Comparison of ENCODE assay signal across 31 cellular contexts in the genomic region with DNA sequence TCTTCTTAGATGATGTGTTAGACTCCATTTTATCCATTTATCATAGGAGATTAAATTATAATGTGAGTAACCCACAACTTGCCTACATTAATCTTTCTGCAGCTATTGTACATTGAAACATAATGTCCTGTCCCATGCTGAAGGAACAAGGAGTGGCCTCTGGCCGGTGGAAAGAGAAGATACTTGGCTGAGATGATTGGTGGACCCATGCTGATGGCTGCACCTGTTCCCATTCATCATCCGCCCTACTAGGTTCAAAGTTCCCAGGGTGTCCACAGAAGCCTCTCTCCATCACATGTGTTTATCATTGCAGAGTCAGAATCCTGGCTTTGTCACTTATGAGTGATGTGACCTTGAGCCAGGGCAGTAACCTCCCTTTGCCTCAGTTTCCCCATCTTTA. TPM values are rescaled to one million over a fixed set of nuclear protein-coding genes. Genes with fewer than 3 reads are reported as not detected.
"Had no signal": no experiment of that assay in that cellular context is flagged by ENCODE, and none has a peak within 500 bp of the region (broad histone marks: within the 10 kb centered on the region; RNA-seq: fewer than 3 reads in every experiment).

No MANE protein-coding gene starts in this region.

- FAIRE-seq: colon had no signal

- H3K4me1 ChIP-seq: breast epithelium had no signal

- H3K27me3 ChIP-seq: ascending aorta, breast epithelium, cardiac muscle cell, esophagus squamous epithelium, gastroesophageal sphincter had no signal

- H3K36me3 ChIP-seq: breast epithelium, cardiac muscle cell, esophagus squamous epithelium, gastroesophageal sphincter had no signal

- H3K4me3 ChIP-seq: ascending aorta, breast epithelium, cardiac muscle cell, esophagus squamous epithelium, gastroesophageal sphincter had no signal

- DNase-seq: activated CD4-positive, alpha-beta memory T cell treated with anti-CD3 and anti-CD28 coated beads, Interleukin-2, amount 10 ng/mL, durations not matched to agents 7 days and 5 days; activated CD4-positive, alpha-beta T cell treated with anti-CD3 and anti-CD28 coated beads for 1 hour; activated CD4-positive, alpha-beta T cell treated with anti-CD3 and anti-CD28 coated beads for 4 hours; activated CD4-positive, alpha-beta T cell treated with anti-CD3 and anti-CD28 coated beads, Interleukin-2, amount 10 ng/mL, durations not matched to agents 7 days and 5 days; activated CD4-positive, alpha-beta T cell treated with anti-CD3 and anti-CD28 coated beads, Interleukin-2, amount 50 U/mL, for 4 hours; activated CD4-positive, CD25-positive, alpha-beta regulatory T cell; activated CD8-positive, alpha-beta memory T cell treated with anti-CD3 and anti-CD28 coated beads, Interleukin-2, amount 50 U/mL, for 48 hours; activated gamma-delta T cell; activated naive CD4-positive, alpha-beta T cell; activated naive CD4-positive, alpha-beta T cell treated with anti-CD3 and anti-CD28 coated beads, Interleukin-2, amount 10 ng/mL, durations not matched to agents 7 days and 5 days; activated naive CD8-positive, alpha-beta T cell treated with anti-CD3 and anti-CD28 coated beads, Interleukin-2, amount 10 ng/mL, durations not matched to agents 7 days and 5 days; activated T-cell treated with anti-CD3 and anti-CD28 coated beads for 4 hours; activated T-cell treated with anti-CD3 and anti-CD28 coated beads, Interleukin-2, amount 50 U/mL, for 24 hours; activated T-cell treated with anti-CD3 and anti-CD28 coated beads, Interleukin-2, amount 50 U/mL, for 72 hours; central memory CD4-positive, alpha-beta T cell; cortex of kidney; dermis blood vessel endothelial cell; effector CD4-positive, alpha-beta T cell; effector memory CD8-positive, alpha-beta T cell; erythroblast; esophagus squamous epithelium; foreskin melanocyte; head of caudate nucleus; T-helper 2 cell had no signal

- H3K27ac ChIP-seq: ascending aorta, breast epithelium, cardiac muscle cell, esophagus squamous epithelium, gastroesophageal sphincter had no signal

- H3K9me3 ChIP-seq: ascending aorta, breast epithelium, esophagus squamous epithelium, gastroesophageal sphincter had no signal

RNA-seq across cellular contexts. Expression of gene FBXL7, which starts 24.7 kb away (rescaled TPM):
- total RNA-seq: activated CD4-positive, alpha-beta memory T cell treated with anti-CD3 and anti-CD28 coated beads, Interleukin-2, amount 10 ng/mL, durations not matched to agents 7 days and 5 days; activated CD4-positive, alpha-beta T cell treated with anti-CD3 and anti-CD28 coated beads, Interleukin-2, amount 10 ng/mL, durations not matched to agents 7 days and 5 days; activated naive CD4-positive, alpha-beta T cell treated with anti-CD3 and anti-CD28 coated beads, Interleukin-2, amount 50 U/mL, for 72 hours; activated naive CD8-positive, alpha-beta T cell treated with anti-CD3 and anti-CD28 coated beads, Interleukin-2, amount 10 ng/mL, durations not matched to agents 7 days and 5 days; activated T-cell treated with anti-CD3 and anti-CD28 coated beads, Interleukin-2, amount 50 U/mL, for 72 hours; T-helper 1 cell treated with Interleukin-12 subunit alpha and Interleukin-12 subunit beta and Interleukin-4 antibody, amounts not matched to agents 30 ng/mL and 1 ng/mL, for 36 hours had no signal
